Comparison of ENCODE assay signal across 28 cellular contexts in the genomic region with DNA sequence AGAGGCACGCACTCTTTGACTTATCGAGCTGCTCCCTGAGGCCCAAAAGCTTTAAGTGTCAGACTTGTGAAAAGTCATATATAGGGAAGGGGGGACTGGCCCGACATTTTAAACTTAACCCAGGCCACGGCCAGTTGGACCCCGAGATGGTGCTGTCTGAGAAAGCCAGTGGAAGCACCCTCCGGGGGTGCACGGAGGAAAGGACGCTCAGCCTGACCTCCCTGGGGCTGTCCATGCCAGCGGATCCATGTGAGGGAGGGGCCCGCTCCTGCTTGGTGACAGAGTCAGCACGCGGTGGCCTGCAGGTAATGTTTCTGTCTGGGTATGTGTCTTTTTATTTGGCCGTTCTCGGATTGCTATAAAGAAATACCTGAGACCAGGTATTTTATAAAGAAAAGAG.
"Had no signal": no experiment of that assay in that cellular context is flagged by ENCODE, and none has a peak within 500 bp of the region (broad histone marks: within the 10 kb centered on the region; RNA-seq: fewer than 3 reads in every experiment).

No MANE protein-coding gene starts in this region.

- H3K4me3 Mint-ChIP-seq: activated CD4-positive, alpha-beta T cell treated with anti-CD3 and anti-CD28 coated beads, Interleukin-2, amount 10 ng/mL, durations not matched to agents 7 days and 5 days; activated CD8-positive, alpha-beta memory T cell treated with anti-CD3 and anti-CD28 coated beads, Interleukin-2, amount 10 ng/mL, durations not matched to agents 7 days and 5 days; activated CD8-positive, alpha-beta T cell treated with anti-CD3 and anti-CD28 coated beads, Interleukin-2, amount 10 ng/mL, durations not matched to agents 7 days and 5 days; activated naive CD4-positive, alpha-beta T cell treated with anti-CD3 and anti-CD28 coated beads for 36 hours; activated naive CD8-positive, alpha-beta T cell; activated T-helper 1 cell treated with anti-CD3 and anti-CD28 coated beads, Interleukin-12 subunit alpha, Interleukin-12 subunit beta, Interleukin-2, Interleukin-4 antibody, amounts not matched to agents 30 ng/mL and 10 ng/mL and 1 ng/mL, durations not matched to agents 14 hours and 24 hours and 36 hours; central memory CD8-positive, alpha-beta T cell; effector memory CD8-positive, alpha-beta T cell; T-helper 17 cell had no signal

- H3K9me3 Mint-ChIP-seq: activated CD4-positive, alpha-beta T cell treated with anti-CD3 and anti-CD28 coated beads, Interleukin-2, amount 10 ng/mL, durations not matched to agents 7 days and 5 days; activated naive CD4-positive, alpha-beta T cell treated with anti-CD3 and anti-CD28 coated beads for 36 hours; activated T-helper 1 cell treated with anti-CD3 and anti-CD28 coated beads, Interleukin-12 subunit alpha, Interleukin-12 subunit beta, Interleukin-2, Interleukin-4 antibody, amounts not matched to agents 30 ng/mL and 10 ng/mL and 1 ng/mL, durations not matched to agents 14 hours and 24 hours and 36 hours; activated T-helper 2 cell treated with anti-CD3 and anti-CD28 coated beads, Interferon-gamma antibody, Interleukin-2, Interleukin-4, amounts not matched to agents 10 μg/mL and 5 μg/mL and 100 μg/mL, durations not matched to agents 14 hours and 24 hours and 36 hours; central memory CD8-positive, alpha-beta T cell; effector memory CD8-positive, alpha-beta T cell had no signal

- H3K27me3 Mint-ChIP-seq: activated CD4-positive, alpha-beta T cell treated with anti-CD3 and anti-CD28 coated beads, Interleukin-2, amount 10 ng/mL, durations not matched to agents 7 days and 5 days; activated CD8-positive, alpha-beta memory T cell treated with anti-CD3 and anti-CD28 coated beads, Interleukin-2, amount 10 ng/mL, durations not matched to agents 7 days and 5 days; activated naive CD8-positive, alpha-beta T cell; central memory CD8-positive, alpha-beta T cell; effector memory CD8-positive, alpha-beta T cell; T-helper 17 cell had no signal

- ATAC-seq: activated CD8-positive, alpha-beta memory T cell treated with anti-CD3 and anti-CD28 coated beads, Interleukin-2, amount 10 ng/mL, durations not matched to agents 7 days and 5 days; activated CD8-positive, alpha-beta T cell treated with anti-CD3 and anti-CD28 coated beads, Interleukin-2, amount 10 ng/mL, durations not matched to agents 7 days and 5 days; effector memory CD8-positive, alpha-beta T cell; foreskin keratinocyte; gastrocnemius medialis; T-helper 17 cell had no signal

- DNase-seq: activated CD4-positive, alpha-beta T cell treated with anti-CD3 and anti-CD28 coated beads for 1 hour; activated CD4-positive, alpha-beta T cell treated with anti-CD3 and anti-CD28 coated beads for 4 hours; activated CD4-positive, alpha-beta T cell treated with anti-CD3 and anti-CD28 coated beads, Interleukin-2, amount 10 ng/mL, durations not matched to agents 7 days and 5 days; activated CD4-positive, alpha-beta T cell treated with anti-CD3 and anti-CD28 coated beads, Interleukin-2, amount 50 U/mL, for 4 hours; activated CD8-positive, alpha-beta memory T cell treated with anti-CD3 and anti-CD28 coated beads, Interleukin-2, amount 10 ng/mL, durations not matched to agents 7 days and 5 days; activated CD8-positive, alpha-beta memory T cell treated with anti-CD3 and anti-CD28 coated beads, Interleukin-2, amount 50 U/mL, for 4 hours; activated CD8-positive, alpha-beta T cell treated with anti-CD3 and anti-CD28 coated beads, Interleukin-2, amount 10 ng/mL, durations not matched to agents 7 days and 5 days; activated effector memory CD4-positive, alpha-beta T cell treated with anti-CD3 and anti-CD28 coated beads, Interleukin-2, amount 50 U/mL, for 16 hours; activated naive CD4-positive, alpha-beta T cell treated with anti-CD3 and anti-CD28 coated beads for 36 hours; activated T-cell treated with anti-CD3 and anti-CD28 coated beads, Interleukin-2, amount 50 U/mL, for 1 hour; activated T-cell treated with anti-CD3 and anti-CD28 coated beads, Interleukin-2, amount 50 U/mL, for 48 hours; amniotic stem cell; anterior cingulate cortex; brain microvascular endothelial cell; cortex of kidney; dermis blood vessel endothelial cell; effector CD4-positive, alpha-beta T cell; effector memory CD8-positive, alpha-beta T cell; erythroblast; foreskin keratinocyte; gastrocnemius medialis; T-helper 1 cell; T-helper 17 cell had no signal

- H3K27ac Mint-ChIP-seq: activated CD4-positive, alpha-beta T cell treated with anti-CD3 and anti-CD28 coated beads, Interleukin-2, amount 10 ng/mL, durations not matched to agents 7 days and 5 days; activated CD8-positive, alpha-beta memory T cell treated with anti-CD3 and anti-CD28 coated beads, Interleukin-2, amount 10 ng/mL, durations not matched to agents 7 days and 5 days; activated CD8-positive, alpha-beta T cell treated with anti-CD3 and anti-CD28 coated beads, Interleukin-2, amount 10 ng/mL, durations not matched to agents 7 days and 5 days; activated naive CD4-positive, alpha-beta T cell treated with anti-CD3 and anti-CD28 coated beads for 36 hours; activated naive CD8-positive, alpha-beta T cell; activated T-helper 1 cell treated with anti-CD3 and anti-CD28 coated beads, Interleukin-12 subunit alpha, Interleukin-12 subunit beta, Interleukin-2, Interleukin-4 antibody, amounts not matched to agents 30 ng/mL and 10 ng/mL and 1 ng/mL, durations not matched to agents 14 hours and 24 hours and 36 hours; activated T-helper 2 cell treated with anti-CD3 and anti-CD28 coated beads, Interferon-gamma antibody, Interleukin-2, Interleukin-4, amounts not matched to agents 10 μg/mL and 5 μg/mL and 100 μg/mL, durations not matched to agents 14 hours and 24 hours and 36 hours; T-helper 17 cell had no signal

- H3K27me3 ChIP-seq: brain microvascular endothelial cell, esophagus muscularis mucosa, foreskin keratinocyte, gastrocnemius medialis had no signal

- H3K4me3 ChIP-seq: esophagus muscularis mucosa, gastrocnemius medialis had no signal

- H3K36me3 ChIP-seq: brain microvascular endothelial cell had no signal

- H3K27ac ChIP-seq: brain microvascular endothelial cell, esophagus muscularis mucosa, foreskin keratinocyte, gastrocnemius medialis had no signal

- H3K9me3 ChIP-seq: esophagus muscularis mucosa, gastrocnemius medialis had no signal

- H3K4me1 ChIP-seq: foreskin keratinocyte had no signal
